In genomic region chr22:25708430-25708829, GRCh38 we compare ENCODE assay signal across 11 cellular contexts. TPM values are rescaled to one million over a fixed set of nuclear protein-coding genes. Genes with fewer than 3 reads are reported as not detected.
DNase-seq lines count a peak whose midpoint lies in the region; ATAC-seq and TF ChIP-seq lines count a peak whose summit lies in the region.
"Not testable (repeated sequence)": the region's sequence is repeated elsewhere in the genome, so short reads cannot be mapped to it uniquely, and the experiment has no call there.
"Had no signal": no experiment of that assay in that cellular context is flagged by ENCODE, and none has a peak within 500 bp of the region (broad histone marks: within the 10 kb centered on the region; RNA-seq: fewer than 3 reads in every experiment).

No MANE protein-coding gene starts in this region.

- H3K36me3 ChIP-seq in DND-41 (ENCODE audit: insufficient read depth, low read length); endodermal cell (ENCODE audit: control insufficient read depth, insufficient read depth, low read length): not testable (repeated sequence)
- peaks cover 51% of the 10 kb centered on the region for H3K36me3 ChIP-seq in OCI-LY3 (replicated peaks; ENCODE audit: low read depth, low read length)
- H3K36me3 ChIP-seq in neuronal stem cell (replicated peaks in 1 of 2; ENCODE audit: control insufficient read depth in 2 of 2, insufficient read depth in 2 of 2, low read length in 2 of 2) = peaks cover 3 to 55% of the 10 kb centered on the region in 2 donors

- H3K9me3 ChIP-seq in DND-41 (ENCODE audit: insufficient read depth, low read length, severe bottlenecking); OCI-LY3 (ENCODE audit: insufficient read depth, low read length); endodermal cell (ENCODE audit: control insufficient read depth, low read length); right cardiac atrium (ENCODE audit: control insufficient read depth, low read length); neuronal stem cell (replicated peaks in 1 of 2; ENCODE audit: control insufficient read depth in 2 of 2, insufficient read depth in 1 of 2, low read depth in 1 of 2, low read length in 2 of 2): not testable (repeated sequence)

- H4K8ac ChIP-seq in neuronal stem cell (ENCODE audit: low read depth, low read length) = not testable (repeated sequence)

- not testable (repeated sequence) for H3K4me2 ChIP-seq in DND-41 (ENCODE audit: insufficient read depth, low read length); OCI-LY3 (ENCODE audit: low read length); neuronal stem cell (ENCODE audit: insufficient read depth, low read length, poor library complexity, severe bottlenecking)

- H2BK15ac ChIP-seq in neuronal stem cell (ENCODE audit: low read length) = not testable (repeated sequence)

- H2AFZ ChIP-seq in DND-41 (ENCODE audit: low read depth, low read length); OCI-LY3 (ENCODE audit: low read depth, low read length); neuronal stem cell (ENCODE audit: low read length): not testable (repeated sequence)

- not testable (repeated sequence) for H2BK120ac ChIP-seq in neuronal stem cell (ENCODE audit: low read depth, low read length)

- peak overlapping the region; percentile 84 for H2BK12ac ChIP-seq in neuronal stem cell (ENCODE audit: low read length)

- not testable (repeated sequence) for H3K79me1 ChIP-seq in neuronal stem cell (ENCODE audit: low read depth, low read length)

- WGBS in endodermal cell (ENCODE audit: insufficient coverage in 1 of 2, insufficient read length in 1 of 2), 2 experiments = 91 to 92% methylated on average over 4 to 6 of the region's 6 CpGs
- WGBS in right cardiac atrium = 73% methylated on average over 6 of the region's 6 CpGs
- WGBS in neuronal stem cell (ENCODE audit: extremely low coverage in 2 of 2, insufficient read length in 2 of 2, insufficient replicate concordance in 1 of 2), 2 donors = no CpG with 5 or more reads among the region's 6 CpGs

- peak overlapping the region; percentile 33 for H3K4me3 Mint-ChIP-seq in activated CD4-positive, alpha-beta T cell treated with anti-CD3 and anti-CD28 coated beads, Interleukin-2, amount 10 ng/mL, durations not matched to agents 24 days and 14 days
- not testable (repeated sequence) for H3K4me3 Mint-ChIP-seq in activated T-helper 2 cell treated with anti-CD3 and anti-CD28 coated beads, Interferon-gamma antibody, Interleukin-2, Interleukin-4, amounts not matched to agents 10 μg/mL and 5 μg/mL and 100 μg/mL, durations not matched to agents 14 hours and 24 hours and 36 hours (ENCODE audit: low read depth); endodermal cell; stimulated activated naive B cell treated with anti-CD40 and anti-IgM and Interleukin-4, amounts not matched to agents 10 μg/mL and 1 μg/mL and 100 μg/mL, for 72 hours

- H3K23ac ChIP-seq in neuronal stem cell (ENCODE audit: low read depth, low read length, poor library complexity) = not testable (repeated sequence)

- H3K79me2 ChIP-seq in DND-41 (ENCODE audit: insufficient read depth, low read length) = not testable (repeated sequence)
- peaks cover 31% of the 10 kb centered on the region for H3K79me2 ChIP-seq in OCI-LY3 (ENCODE audit: low read length)

- not testable (repeated sequence) for H2BK5ac ChIP-seq in neuronal stem cell (ENCODE audit: low read length)

- not testable (repeated sequence) for H3K18ac ChIP-seq in neuronal stem cell (ENCODE audit: low read length)

- H3K4me1 Mint-ChIP-seq in activated CD4-positive, alpha-beta T cell treated with anti-CD3 and anti-CD28 coated beads, Interleukin-2, amount 10 ng/mL, durations not matched to agents 24 days and 14 days = peaks cover 53% of the 10 kb centered on the region
- peaks cover 55% of the 10 kb centered on the region for H3K4me1 Mint-ChIP-seq in activated T-helper 2 cell treated with anti-CD3 and anti-CD28 coated beads, Interferon-gamma antibody, Interleukin-2, Interleukin-4, amounts not matched to agents 10 μg/mL and 5 μg/mL and 100 μg/mL, durations not matched to agents 14 hours and 24 hours and 36 hours (ENCODE audit: low read depth)
- not testable (repeated sequence) for H3K4me1 Mint-ChIP-seq in endodermal cell; stimulated activated naive B cell treated with anti-CD40 and anti-IgM and Interleukin-4, amounts not matched to agents 10 μg/mL and 1 μg/mL and 100 μg/mL, for 72 hours

- H3K36me3 Mint-ChIP-seq in activated CD4-positive, alpha-beta T cell treated with anti-CD3 and anti-CD28 coated beads, Interleukin-2, amount 10 ng/mL, durations not matched to agents 24 days and 14 days (ENCODE audit: low read depth) = peaks cover 47% of the 10 kb centered on the region
- peaks cover 86% of the 10 kb centered on the region for H3K36me3 Mint-ChIP-seq in activated T-helper 2 cell treated with anti-CD3 and anti-CD28 coated beads, Interferon-gamma antibody, Interleukin-2, Interleukin-4, amounts not matched to agents 10 μg/mL and 5 μg/mL and 100 μg/mL, durations not matched to agents 14 hours and 24 hours and 36 hours (ENCODE audit: low read depth)
- H3K36me3 Mint-ChIP-seq in endodermal cell (ENCODE audit: low read depth) = peaks cover 21% of the 10 kb centered on the region
- peaks cover 43 to 63% of the 10 kb centered on the region in 2 donors for H3K36me3 Mint-ChIP-seq in stimulated activated naive B cell treated with anti-CD40 and anti-IgM and Interleukin-4, amounts not matched to agents 10 μg/mL and 1 μg/mL and 100 μg/mL, for 72 hours

- H4K91ac ChIP-seq in neuronal stem cell (ENCODE audit: low read depth, low read length, poor library complexity) = not testable (repeated sequence)

- H3K14ac ChIP-seq in neuronal stem cell (ENCODE audit: low read length) = peak overlapping the region; percentile 31

- not testable (repeated sequence) for TF ChIP-seq CTCF in DND-41 (IDR thresholded peaks at IDR 0.05; ENCODE audit: borderline replicate concordance, extremely low read depth, low read length, poor library complexity, severe bottlenecking); OCI-LY3 (IDR thresholded peaks at IDR 0.05; ENCODE audit: low read depth, low read length); endodermal cell (conservative IDR thresholded peaks at IDR 0.05)

- H3K9me3 Mint-ChIP-seq in activated CD4-positive, alpha-beta T cell treated with anti-CD3 and anti-CD28 coated beads, Interleukin-2, amount 10 ng/mL, durations not matched to agents 24 days and 14 days; activated T-helper 2 cell treated with anti-CD3 and anti-CD28 coated beads, Interferon-gamma antibody, Interleukin-2, Interleukin-4, amounts not matched to agents 10 μg/mL and 5 μg/mL and 100 μg/mL, durations not matched to agents 14 hours and 24 hours and 36 hours; endodermal cell; stimulated activated naive B cell treated with anti-CD40 and anti-IgM and Interleukin-4, amounts not matched to agents 10 μg/mL and 1 μg/mL and 100 μg/mL, for 72 hours: not testable (repeated sequence)

- not testable (repeated sequence) for H3K4me3 ChIP-seq in DND-41 (ENCODE audit: low read depth in 1 of 2, low read length in 2 of 2); OCI-LY3 (ENCODE audit: low read length); endodermal cell (ENCODE audit: low read length); right cardiac atrium (ENCODE audit: low read length)
- peak overlapping the region in 1 of 2 donors; percentile 6 for H3K4me3 ChIP-seq in neuronal stem cell (ENCODE audit: low read length in 2 of 2)

- peak overlapping the region; percentile 79 for H3K27ac Mint-ChIP-seq in activated CD4-positive, alpha-beta T cell treated with anti-CD3 and anti-CD28 coated beads, Interleukin-2, amount 10 ng/mL, durations not matched to agents 24 days and 14 days
- peak overlapping the region; percentile 80 for H3K27ac Mint-ChIP-seq in activated T-helper 2 cell treated with anti-CD3 and anti-CD28 coated beads, Interferon-gamma antibody, Interleukin-2, Interleukin-4, amounts not matched to agents 10 μg/mL and 5 μg/mL and 100 μg/mL, durations not matched to agents 14 hours and 24 hours and 36 hours
- H3K27ac Mint-ChIP-seq in endodermal cell = peak overlapping the region; percentile 76
- peak overlapping the region; percentile 16 for H3K27ac Mint-ChIP-seq in stimulated activated naive B cell treated with anti-CD40 and anti-IgM and Interleukin-4, amounts not matched to agents 10 μg/mL and 1 μg/mL and 100 μg/mL, for 72 hours

- not testable (repeated sequence) for H3K4me1 ChIP-seq in DND-41 (ENCODE audit: insufficient read depth, low read length); endodermal cell (ENCODE audit: control insufficient read depth, insufficient read depth, low read length); right cardiac atrium (ENCODE audit: control insufficient read depth, insufficient read depth, low read length); neuronal stem cell (ENCODE audit: control insufficient read depth in 2 of 2, insufficient read depth in 1 of 2, low read depth in 1 of 2, low read length in 2 of 2)
- peaks cover 69% of the 10 kb centered on the region for H3K4me1 ChIP-seq in OCI-LY3 (ENCODE audit: low read length)

- not testable (repeated sequence) for DNase-seq in DND-41; activated CD4-positive, alpha-beta T cell treated with anti-CD3 and anti-CD28 coated beads, Interleukin-2, amount 10 ng/mL, durations not matched to agents 24 days and 14 days; activated T-helper 2 cell treated with anti-CD3 and anti-CD28 coated beads, Interferon-gamma antibody, Interleukin-2, Interleukin-4, amounts not matched to agents 10 μg/mL and 5 μg/mL and 100 μg/mL, durations not matched to agents 14 hours and 24 hours and 36 hours (ENCODE audit: low spot score); endodermal cell; right cardiac atrium; neuronal stem cell (ENCODE audit: low spot score); stimulated activated naive B cell treated with anti-CD40 and anti-IgM and Interleukin-4, amounts not matched to agents 10 μg/mL and 1 μg/mL and 100 μg/mL, for 72 hours

- H3K9ac ChIP-seq in DND-41 (ENCODE audit: low read depth, low read length); OCI-LY3 (ENCODE audit: low read length); endodermal cell (ENCODE audit: extremely low read depth, low read length, poor library complexity, severe bottlenecking); neuronal stem cell (ENCODE audit: low read depth, low read length, poor library complexity): not testable (repeated sequence)

- not testable (repeated sequence) for H2AK5ac ChIP-seq in neuronal stem cell (ENCODE audit: low read depth, low read length)

- ATAC-seq in DND-41 (ENCODE audit: insufficient read depth, low read depth) = 0 out of 3 replicates have a peak, but pooled peaks have one; percentile 31
- ATAC-seq in right cardiac atrium = peak; percentile 35 to 39
- not testable (repeated sequence) for ATAC-seq in stimulated activated naive B cell treated with anti-CD40 and anti-IgM and Interleukin-4, amounts not matched to agents 10 μg/mL and 1 μg/mL and 100 μg/mL, for 72 hours (replicated peaks)

- H3K4ac ChIP-seq in neuronal stem cell (ENCODE audit: low read length) = not testable (repeated sequence)

- H4K20me1 ChIP-seq in DND-41 (ENCODE audit: insufficient read depth, low read length); OCI-LY3 (ENCODE audit: insufficient read depth, low read length): not testable (repeated sequence)

- intact Hi-C loops in activated CD4-positive, alpha-beta T cell treated with anti-CD3 and anti-CD28 coated beads, Interleukin-2, amount 10 ng/mL, durations not matched to agents 24 days and 14 days (cut with micrococcal nuclease); activated T-helper 2 cell treated with anti-CD3 and anti-CD28 coated beads, Interferon-gamma antibody, Interleukin-2, Interleukin-4, amounts not matched to agents 10 μg/mL and 5 μg/mL and 100 μg/mL, durations not matched to agents 14 hours and 24 hours and 36 hours (cut with micrococcal nuclease); right cardiac atrium (cut with DNase I): not testable (repeated sequence)

- H3K27me3 ChIP-seq in DND-41 (ENCODE audit: insufficient read depth, low read length, poor library complexity); OCI-LY3 (ENCODE audit: low read depth, low read length); endodermal cell (ENCODE audit: control insufficient read depth, insufficient read depth, low read length, poor library complexity, severe bottlenecking); right cardiac atrium (ENCODE audit: control insufficient read depth, insufficient read depth); neuronal stem cell (ENCODE audit: control insufficient read depth in 3 of 3, insufficient read depth in 3 of 3, low read depth in 1 of 3, low read length in 3 of 3): not testable (repeated sequence)

- H3K27ac ChIP-seq in DND-41 (ENCODE audit: low read length); endodermal cell (ENCODE audit: low read depth, low read length); right cardiac atrium (ENCODE audit: low read length); neuronal stem cell (replicated peaks; ENCODE audit: low read length): not testable (repeated sequence)
- peak overlapping the region; percentile 10; the same call in 1 of the 2 replicates for H3K27ac ChIP-seq in OCI-LY3 (ENCODE audit: low read length)

- not testable (repeated sequence) for H3K27me3 Mint-ChIP-seq in activated CD4-positive, alpha-beta T cell treated with anti-CD3 and anti-CD28 coated beads, Interleukin-2, amount 10 ng/mL, durations not matched to agents 24 days and 14 days; activated T-helper 2 cell treated with anti-CD3 and anti-CD28 coated beads, Interferon-gamma antibody, Interleukin-2, Interleukin-4, amounts not matched to agents 10 μg/mL and 5 μg/mL and 100 μg/mL, durations not matched to agents 14 hours and 24 hours and 36 hours (ENCODE audit: low read depth); endodermal cell (ENCODE audit: insufficient read depth); stimulated activated naive B cell treated with anti-CD40 and anti-IgM and Interleukin-4, amounts not matched to agents 10 μg/mL and 1 μg/mL and 100 μg/mL, for 72 hours

RNA-seq across cellular contexts. Expression of gene MYO18B, which starts 33.6 kb away (rescaled TPM):
- total RNA-seq in activated CD4-positive, alpha-beta T cell treated with anti-CD3 and anti-CD28 coated beads, Interleukin-2, amount 10 ng/mL, durations not matched to agents 24 days and 14 days = 0.40 and 0.49 TPM in 2 replicates
- 6.0 and 6.1 TPM in 2 replicates for total RNA-seq in activated T-helper 2 cell treated with anti-CD3 and anti-CD28 coated beads, Interferon-gamma antibody, Interleukin-2, Interleukin-4, amounts not matched to agents 10 μg/mL and 5 μg/mL and 100 μg/mL, durations not matched to agents 14 hours and 24 hours and 36 hours
- total RNA-seq in endodermal cell (under 1 TPM; 0.77 to 0.84 TPM), right cardiac atrium (100 to 1,000 TPM in 3 of 4 donors, 10 to 100 TPM in 1; 74.5 to 184 (median 123) TPM)
- 0.14 TPM for polyA plus RNA-seq in endodermal cell (2013, experiment 1 of 2)
- 0.33 TPM for polyA plus RNA-seq in endodermal cell (2013, experiment 2 of 2)
- 96.3 TPM for polyA plus RNA-seq in right cardiac atrium
- 0.06 TPM for polyA plus RNA-seq in neuronal stem cell (2013, experiment 1 of 2)
- polyA plus RNA-seq in neuronal stem cell (2013, experiment 2 of 2) = 0.03 TPM
- total RNA-seq: Daoy, GM23248 had no signal
- polyA plus RNA-seq: BJ, GM23248 had no signal

Comparison
In these comparisons a context has a peak if more than half of its experiments do, and no peak if none do; other contexts are left out.
1. H3K27ac Mint-ChIP-seq: peak in every context shown above with its lines; median percentile 80 in activated T-helper 2 cell treated with anti-CD3 and anti-CD28 coated beads, Interferon-gamma antibody, Interleukin-2, Interleukin-4, amounts not matched to agents 10 μg/mL and 5 μg/mL and 100 μg/mL, durations not matched to agents 14 hours and 24 hours and 36 hours; 79 in activated CD4-positive, alpha-beta T cell treated with anti-CD3 and anti-CD28 coated beads, Interleukin-2, amount 10 ng/mL, durations not matched to agents 24 days and 14 days; 76 in endodermal cell; 16 in stimulated activated naive B cell treated with anti-CD40 and anti-IgM and Interleukin-4, amounts not matched to agents 10 μg/mL and 1 μg/mL and 100 μg/mL, for 72 hours.
2. RNA of gene MYO18B, which starts 33.6 kb away (total RNA-seq): 74.5 to 184 TPM in right cardiac atrium; 6.0 to 6.1 TPM in activated T-helper 2 cell treated with anti-CD3 and anti-CD28 coated beads, Interferon-gamma antibody, Interleukin-2, Interleukin-4, amounts not matched to agents 10 μg/mL and 5 μg/mL and 100 μg/mL, durations not matched to agents 14 hours and 24 hours and 36 hours, 0.77 to 0.84 TPM in endodermal cell and 0.40 to 0.49 TPM in activated CD4-positive, alpha-beta T cell treated with anti-CD3 and anti-CD28 coated beads, Interleukin-2, amount 10 ng/mL, durations not matched to agents 24 days and 14 days; every median in the first group is over 10 times any median in the second.